Comparison of ENCODE assay signal across 16 cellular contexts in the genomic region with DNA sequence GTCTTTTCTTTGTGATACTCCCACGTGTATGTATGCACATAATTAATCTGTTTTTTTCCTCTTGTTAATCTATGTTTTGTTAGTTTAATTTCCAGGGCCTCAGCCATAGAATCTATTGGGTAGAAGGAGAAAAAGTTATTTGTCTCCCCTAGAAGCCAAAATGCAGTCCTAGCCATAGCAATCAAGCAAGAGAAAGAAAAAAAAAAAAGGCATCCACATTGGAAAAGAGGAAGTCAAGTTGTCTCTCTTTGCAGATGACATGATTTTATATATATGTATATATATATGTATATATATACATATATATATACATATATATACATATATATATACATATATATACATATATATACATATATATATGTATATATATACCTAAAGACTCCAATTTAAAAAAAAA.
"Had no signal": no experiment of that assay in that cellular context is flagged by ENCODE, and none has a peak within 500 bp of the region (broad histone marks: within the 10 kb centered on the region; RNA-seq: fewer than 3 reads in every experiment).

No MANE protein-coding gene starts in this region.

- H3K4me1 ChIP-seq: adrenal gland, thyroid gland had no signal

- H3K27me3 Mint-ChIP-seq: activated naive CD4-positive, alpha-beta T cell treated with anti-CD3 and anti-CD28 coated beads, Interleukin-2, amount 50 U/mL, for 24 hours; naive thymus-derived CD4-positive, alpha-beta T cell; stimulated activated memory B cell treated with anti-CD40 and anti-IgM and Interleukin-4, amounts not matched to agents 10 μg/mL and 1 μg/mL and 100 μg/mL, for 72 hours had no signal

- H3K27ac Mint-ChIP-seq: activated CD8-positive, alpha-beta T cell treated with anti-CD3 and anti-CD28 coated beads for 36 hours; activated naive CD4-positive, alpha-beta T cell treated with anti-CD3 and anti-CD28 coated beads, Interleukin-2, amount 50 U/mL, for 24 hours; naive thymus-derived CD4-positive, alpha-beta T cell; stimulated activated memory B cell treated with anti-CD40 and anti-IgM and Interleukin-4, amounts not matched to agents 10 μg/mL and 1 μg/mL and 100 μg/mL, for 72 hours had no signal

- H3K36me3 Mint-ChIP-seq: activated naive CD4-positive, alpha-beta T cell treated with anti-CD3 and anti-CD28 coated beads, Interleukin-2, amount 50 U/mL, for 24 hours; naive thymus-derived CD4-positive, alpha-beta T cell; stimulated activated memory B cell treated with anti-CD40 and anti-IgM and Interleukin-4, amounts not matched to agents 10 μg/mL and 1 μg/mL and 100 μg/mL, for 72 hours had no signal

- DNase-seq: activated CD4-positive, alpha-beta T cell treated with anti-CD3 and anti-CD28 coated beads for 48 hours; activated CD8-positive, alpha-beta T cell treated with anti-CD3 and anti-CD28 coated beads for 36 hours; activated effector memory CD4-positive, alpha-beta T cell treated with anti-CD3 and anti-CD28 coated beads, Interleukin-2, amount 50 U/mL, for 16 hours; activated T-cell treated with anti-CD3 and anti-CD28 coated beads, Interleukin-2, amount 50 U/mL, for 48 hours; adrenal gland; dorsolateral prefrontal cortex; heart right ventricle; naive thymus-derived CD4-positive, alpha-beta T cell; posterior cingulate gyrus; retina; T1000; thyroid gland had no signal

- H3K9me3 ChIP-seq: adrenal gland, gastroesophageal sphincter, thyroid gland had no signal

- H3K9me3 Mint-ChIP-seq: activated CD8-positive, alpha-beta T cell treated with anti-CD3 and anti-CD28 coated beads for 36 hours; activated naive CD4-positive, alpha-beta T cell treated with anti-CD3 and anti-CD28 coated beads, Interleukin-2, amount 50 U/mL, for 24 hours had no signal

- H3K27me3 ChIP-seq: adrenal gland, dorsolateral prefrontal cortex, gastroesophageal sphincter, heart right ventricle, thyroid gland had no signal

- H3K4me3 Mint-ChIP-seq: activated CD8-positive, alpha-beta T cell treated with anti-CD3 and anti-CD28 coated beads for 36 hours; activated naive CD4-positive, alpha-beta T cell treated with anti-CD3 and anti-CD28 coated beads, Interleukin-2, amount 50 U/mL, for 24 hours; naive thymus-derived CD4-positive, alpha-beta T cell; stimulated activated memory B cell treated with anti-CD40 and anti-IgM and Interleukin-4, amounts not matched to agents 10 μg/mL and 1 μg/mL and 100 μg/mL, for 72 hours had no signal

- ATAC-seq: activated CD8-positive, alpha-beta T cell treated with anti-CD3 and anti-CD28 coated beads for 36 hours; gastroesophageal sphincter; heart right ventricle; naive thymus-derived CD4-positive, alpha-beta T cell; stimulated activated memory B cell treated with anti-CD40 and anti-IgM and Interleukin-4, amounts not matched to agents 10 μg/mL and 1 μg/mL and 100 μg/mL, for 72 hours had no signal

- H3K27ac ChIP-seq: adrenal gland, dorsolateral prefrontal cortex, gastroesophageal sphincter, heart right ventricle, thyroid gland had no signal

- H3K4me3 ChIP-seq: adrenal gland, dorsolateral prefrontal cortex, gastroesophageal sphincter, heart right ventricle, lung, thyroid gland had no signal

- H3K36me3 ChIP-seq: adrenal gland, gastroesophageal sphincter, heart right ventricle, thyroid gland had no signal
